Comparison of ENCODE assay signal across 13 cellular contexts in the genomic region with DNA sequence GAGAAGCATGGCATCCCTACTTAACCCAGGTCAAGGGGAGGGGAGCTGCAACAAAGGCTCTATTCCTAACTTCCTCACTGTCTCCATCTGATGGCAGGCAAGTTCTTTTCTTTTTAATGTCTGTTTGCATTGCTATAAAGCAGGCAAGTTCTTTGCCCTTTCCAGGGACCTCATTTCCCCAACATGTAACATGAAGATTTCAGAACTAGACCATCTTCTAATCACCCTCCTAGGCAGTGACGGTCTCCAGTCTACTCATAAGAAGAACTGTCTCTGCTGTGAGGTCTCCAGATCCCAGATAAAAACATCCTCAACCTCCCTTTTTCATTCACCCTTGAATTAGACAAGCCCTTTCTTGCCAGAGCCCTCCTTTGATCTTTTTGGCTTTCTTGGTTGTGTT. TPM values are rescaled to one million over a fixed set of nuclear protein-coding genes. Genes with fewer than 3 reads are reported as not detected.
DNase-seq lines count a peak whose midpoint lies in the region; ATAC-seq and TF ChIP-seq lines count a peak whose summit lies in the region.
"Had no signal": no experiment of that assay in that cellular context is flagged by ENCODE, and none has a peak within 500 bp of the region (broad histone marks: within the 10 kb centered on the region; RNA-seq: fewer than 3 reads in every experiment).

No MANE protein-coding gene starts in this region.

- no peaks in the 10 kb centered on the region for H3K36me3 Mint-ChIP-seq in activated naive CD4-positive, alpha-beta T cell treated with anti-CD3 and anti-CD28 coated beads for 36 hours (ENCODE audit: low read depth)
- peaks cover 4% of the 10 kb centered on the region for H3K36me3 Mint-ChIP-seq in activated naive CD8-positive, alpha-beta T cell

- H3K4me3 Mint-ChIP-seq in activated naive CD4-positive, alpha-beta T cell treated with anti-CD3 and anti-CD28 coated beads for 36 hours: no peak overlapping the region
- no peak overlapping the region for H3K4me3 Mint-ChIP-seq in activated naive CD8-positive, alpha-beta T cell
- no peak overlapping the region for H3K4me3 Mint-ChIP-seq in stimulated activated naive CD8-positive, alpha-beta T cell treated with anti-CD3 and anti-CD28 coated beads, Interleukin-15, amount 100 ng/mL, for 72 hours

- TF ChIP-seq CTCF in LNCaP clone FGC (IDR thresholded peaks at IDR 0.05; ENCODE audit: control insufficient read depth, extremely low read depth, insufficient read depth): peak; percentile 43

- no peaks in the 10 kb centered on the region for H3K27me3 Mint-ChIP-seq in activated naive CD4-positive, alpha-beta T cell treated with anti-CD3 and anti-CD28 coated beads for 36 hours (ENCODE audit: low read depth)
- H3K27me3 Mint-ChIP-seq in activated naive CD8-positive, alpha-beta T cell: no peaks in the 10 kb centered on the region
- no peaks in the 10 kb centered on the region for H3K27me3 Mint-ChIP-seq in stimulated activated naive CD8-positive, alpha-beta T cell treated with anti-CD3 and anti-CD28 coated beads, Interleukin-15, amount 100 ng/mL, for 72 hours

- H3K27ac Mint-ChIP-seq in activated naive CD4-positive, alpha-beta T cell treated with anti-CD3 and anti-CD28 coated beads for 36 hours: peak overlapping the region; percentile 78
- H3K27ac Mint-ChIP-seq in activated naive CD8-positive, alpha-beta T cell: peak overlapping the region; percentile 2
- peak overlapping the region; percentile 3 to 47 for H3K27ac Mint-ChIP-seq in stimulated activated naive CD8-positive, alpha-beta T cell treated with anti-CD3 and anti-CD28 coated beads, Interleukin-15, amount 100 ng/mL, for 72 hours

- DNase-seq in activated naive CD4-positive, alpha-beta T cell treated with anti-CD3 and anti-CD28 coated beads for 36 hours: no peak
- DNase-seq in activated naive CD4-positive, alpha-beta T cell treated with anti-CD3 and anti-CD28 coated beads, Interleukin-2, amount 50 U/mL, for 16 hours: no peak
- DNase-seq in LNCaP clone FGC (ENCODE audit: low read depth) (no peak), anterior cingulate cortex (lab: John Stamatoyannopoulos, UW) (no peak), middle frontal gyrus (ENCODE audit: extremely low spot score, low spot score) (no peak)
- no peak for DNase-seq in stimulated activated naive CD8-positive, alpha-beta T cell treated with anti-CD3 and anti-CD28 coated beads, Interleukin-15, amount 100 ng/mL, for 72 hours
- DNase-seq: effector CD8-positive, alpha-beta T cell; gastrocnemius medialis; HCEC 1CT; kidney glomerular epithelial cell; NCI-H1105 treated with DMSO at 0.1 percent for 48 hours had no signal

- H3K4me1 Mint-ChIP-seq in activated naive CD4-positive, alpha-beta T cell treated with anti-CD3 and anti-CD28 coated beads for 36 hours (ENCODE audit: low read depth): peaks cover 41% of the 10 kb centered on the region
- peaks cover 25% of the 10 kb centered on the region for H3K4me1 Mint-ChIP-seq in activated naive CD8-positive, alpha-beta T cell (ENCODE audit: low read depth)
- H3K4me1 Mint-ChIP-seq in stimulated activated naive CD8-positive, alpha-beta T cell treated with anti-CD3 and anti-CD28 coated beads, Interleukin-15, amount 100 ng/mL, for 72 hours: peaks cover 21% of the 10 kb centered on the region

- H3K9me3 Mint-ChIP-seq in activated naive CD4-positive, alpha-beta T cell treated with anti-CD3 and anti-CD28 coated beads for 36 hours: peaks cover 3% of the 10 kb centered on the region
- no peaks in the 10 kb centered on the region for H3K9me3 Mint-ChIP-seq in activated naive CD8-positive, alpha-beta T cell (ENCODE audit: low read depth)
- H3K9me3 Mint-ChIP-seq in stimulated activated naive CD8-positive, alpha-beta T cell treated with anti-CD3 and anti-CD28 coated beads, Interleukin-15, amount 100 ng/mL, for 72 hours: peaks cover 5% of the 10 kb centered on the region in 2 donors

- CTCF ChIA-PET in activated naive CD4-positive, alpha-beta T cell treated with anti-CD3 and anti-CD28 coated beads for 36 hours (lab: Charles Lee): interaction anchor here (0.7 to 1.5 kb wide), 6 partner anchors 28 to 240 kb away, joined by 3 to 5 read pairs (median 4); no protein-coding TSS in a partner anchor

- ATAC-seq in stimulated activated naive CD8-positive, alpha-beta T cell treated with anti-CD3 and anti-CD28 coated beads, Interleukin-15, amount 100 ng/mL, for 72 hours: peak; percentile 53
- no peak for ATAC-seq in GM21576 (IDR thresholded peaks at IDR 0.05; ENCODE audit: unreplicated experiment)
- ATAC-seq: gastrocnemius medialis had no signal

- no peak overlapping the region for H3K4me3 ChIP-seq in LNCaP clone FGC (ENCODE audit: low read depth, low read length)
- H3K4me3 ChIP-seq: gastrocnemius medialis had no signal

- intact Hi-C loops in activated naive CD4-positive, alpha-beta T cell treated with anti-CD3 and anti-CD28 coated beads for 36 hours (cut with micrococcal nuclease): loop anchor here (1.0 kb wide), 4 partner anchors 28 to 240 kb away; no protein-coding TSS in a partner anchor

RNA-seq across cellular contexts. Expression of a gene that starts 42.1 kb away (rescaled TPM):
- total RNA-seq in activated naive CD4-positive, alpha-beta T cell treated with anti-CD3 and anti-CD28 coated beads for 36 hours: under 1 TPM in 1 of 2 experiments, not detected in 1; 0.12 TPM

Comparison
In these comparisons a context has a peak if more than half of its experiments do, and no peak if none do; other contexts are left out.
1. H3K27ac Mint-ChIP-seq: peak in every context shown above with its lines; median percentile 78 in activated naive CD4-positive, alpha-beta T cell treated with anti-CD3 and anti-CD28 coated beads for 36 hours; 25 in stimulated activated naive CD8-positive, alpha-beta T cell treated with anti-CD3 and anti-CD28 coated beads, Interleukin-15, amount 100 ng/mL, for 72 hours; 2 in activated naive CD8-positive, alpha-beta T cell.